25 cellular contexts compared by ENCODE assay signal in the genomic region with DNA sequence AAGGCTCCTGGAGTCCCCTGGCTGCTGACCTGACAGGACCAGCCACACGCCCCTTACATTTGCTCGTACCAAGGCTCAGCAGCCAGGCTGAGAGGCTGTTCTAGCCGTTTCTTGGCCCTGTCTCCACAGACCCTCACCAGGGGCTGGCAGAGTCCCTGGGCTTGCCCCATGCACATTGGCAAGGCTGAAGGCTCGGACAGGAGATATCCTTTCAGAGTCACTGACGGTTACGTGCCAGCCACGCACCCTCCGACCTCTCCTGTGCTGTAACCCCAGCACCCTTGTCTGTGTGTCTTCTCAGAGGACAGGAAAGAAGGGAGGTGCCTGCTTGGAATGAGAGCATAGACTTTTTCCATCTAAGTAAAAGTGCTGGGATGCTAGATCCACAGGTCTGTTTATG. TPM values are rescaled to one million over a fixed set of nuclear protein-coding genes. Genes with fewer than 3 reads are reported as not detected.
A peak's percentile ranks its signal among the peaks of the same experiment; 100 is the strongest.
DNase-seq lines count a peak whose midpoint lies in the region; ATAC-seq, FAIRE-seq and TF ChIP-seq lines count a peak whose summit lies in the region.
"Had no signal": no experiment of that assay in that cellular context is flagged by ENCODE, and none has a peak within 500 bp of the region (broad histone marks: within the 10 kb centered on the region; RNA-seq: fewer than 3 reads in every experiment).

No MANE protein-coding gene starts in this region.

- H4K20me1 ChIP-seq in osteoblast (ENCODE audit: insufficient read depth, low read length), result no peaks in the 10 kb centered on the region

- no peaks in the 10 kb centered on the region for H3K9me3 ChIP-seq in osteoblast (ENCODE audit: low read depth, low read length)
- H3K9me3 ChIP-seq in suprapubic skin, result no peaks in the 10 kb centered on the region
- H3K9me3 ChIP-seq: thoracic aorta had no signal

- no peaks in the 10 kb centered on the region for H3K27me3 ChIP-seq in osteoblast (ENCODE audit: insufficient read depth, low read length)
- H3K27me3 ChIP-seq in suprapubic skin, result no peaks in the 10 kb centered on the region
- H3K27me3 ChIP-seq: neural progenitor cell had no signal

- no peak for TF ChIP-seq EP300 in suprapubic skin (IDR thresholded peaks at IDR 0.05)

- peak overlapping the region; percentile 67 for H2AFZ ChIP-seq in osteoblast (ENCODE audit: low read length)
- H2AFZ ChIP-seq: neural progenitor cell had no signal

- H3K4me3 ChIP-seq in coronary artery (no peak overlapping the region), osteoblast (ENCODE audit: insufficient read depth, low read length) (no peak overlapping the region), suprapubic skin (no peak overlapping the region)
- H3K4me3 ChIP-seq: neural progenitor cell, thoracic aorta had no signal

- 42% methylated on average over 4 of the region's 8 CpGs for WGBS in suprapubic skin

- FAIRE-seq in frontal cortex (lab: Jason Lieb, UNC), result no peak
- FAIRE-seq: RCC 7860 had no signal

- no peak for ATAC-seq in HG02840 (IDR thresholded peaks at IDR 0.05; ENCODE audit: low FRiP score, unreplicated experiment)
- ATAC-seq: activated CD8-positive, alpha-beta T cell treated with anti-CD3 and anti-CD28 coated beads for 36 hours; HCT116; left lobe of liver; SK-N-SH treated with all-trans-retinoic acid at 6 μM for 48 hours; WTC11 had no signal

- H3K27ac ChIP-seq in coronary artery (peak overlapping the region in 1 of 2 donors; percentile 48), osteoblast (ENCODE audit: low read depth, low read length) (no peak overlapping the region), suprapubic skin (peak overlapping the region; percentile 72)
- H3K27ac ChIP-seq: neural progenitor cell, thoracic aorta had no signal

- H3K79me2 ChIP-seq in osteoblast (ENCODE audit: insufficient read depth, low read length), result no peaks in the 10 kb centered on the region

- TF ChIP-seq POLR2A in suprapubic skin (IDR thresholded peaks at IDR 0.05), result no peak

- TF ChIP-seq CTCF in coronary artery (IDR thresholded peaks at IDR 0.05), result no peak
- no peak for TF ChIP-seq CTCF in osteoblast (IDR thresholded peaks at IDR 0.05; ENCODE audit: extremely low read depth, low read depth, low read length)
- TF ChIP-seq CTCF in suprapubic skin (IDR thresholded peaks at IDR 0.05), result no peak

- H3K4me1 ChIP-seq in osteoblast (ENCODE audit: insufficient read depth, low read length) (peaks cover 20% of the 10 kb centered on the region), suprapubic skin (peaks cover 18% of the 10 kb centered on the region)

- no peak overlapping the region for H3K4me2 ChIP-seq in osteoblast (ENCODE audit: insufficient read depth, low read length)
- H3K4me2 ChIP-seq: neural progenitor cell had no signal

- H3K36me3 ChIP-seq in osteoblast (ENCODE audit: insufficient read depth, low read length) (no peaks in the 10 kb centered on the region), suprapubic skin (no peaks in the 10 kb centered on the region)
- H3K36me3 ChIP-seq: neural progenitor cell, thoracic aorta had no signal

- DNase-seq in HT-29 (ENCODE audit: low spot score) (peak; percentile 34), coronary artery (ENCODE audit: low spot score) (peak; percentile 70), osteoblast (ENCODE audit: insufficient read length, low spot score, missing footprints) (no peak), suprapubic skin (ENCODE audit: low spot score in 2 of 2) (no peak), frontal cortex (ENCODE audit: low spot score in 2 of 2) (no peak), NCI-H748 (lab: John Stamatoyannopoulos, UW; ENCODE audit: unreplicated experiment) (no peak)
- DNase-seq: activated CD8-positive, alpha-beta T cell treated with anti-CD3 and anti-CD28 coated beads for 36 hours; activated naive CD4-positive, alpha-beta T cell; activated T-cell treated with anti-CD3 and anti-CD28 coated beads, Interleukin-2, amount 50 U/mL, for 24 hours; AML-193; anterior cingulate cortex; central memory CD4-positive, alpha-beta T cell; COR-L47; erythroblast; NCI-H1105; NCI-H2081; NCI-H446 had no signal

RNA-seq across cellular contexts. Expression of gene COPS8, which starts 40.8 kb away (rescaled TPM):
- total RNA-seq in HT-29 (2014; rRNA removed; shearing (Covaris generic)), result 61.1 and 67.6 TPM in 2 replicates
- 91.2 and 98.4 TPM in 2 replicates for total RNA-seq in osteoblast
- total RNA-seq in suprapubic skin, result 10 to 100 TPM; 59.0 to 88.3 (median 77.7) TPM
- 148 TPM for total RNA-seq in frontal cortex

Comparison
In these comparisons a context has a peak if more than half of its experiments do, and no peak if none do; other contexts are left out.
1. DNase-seq: peak in HT-29 (single experiment) and coronary artery (single experiment); none in osteoblast (single experiment), suprapubic skin (0 of 2), frontal cortex (0 of 2) and NCI-H748 (single experiment).